8 cellular contexts compared by ENCODE assay signal in the genomic region with DNA sequence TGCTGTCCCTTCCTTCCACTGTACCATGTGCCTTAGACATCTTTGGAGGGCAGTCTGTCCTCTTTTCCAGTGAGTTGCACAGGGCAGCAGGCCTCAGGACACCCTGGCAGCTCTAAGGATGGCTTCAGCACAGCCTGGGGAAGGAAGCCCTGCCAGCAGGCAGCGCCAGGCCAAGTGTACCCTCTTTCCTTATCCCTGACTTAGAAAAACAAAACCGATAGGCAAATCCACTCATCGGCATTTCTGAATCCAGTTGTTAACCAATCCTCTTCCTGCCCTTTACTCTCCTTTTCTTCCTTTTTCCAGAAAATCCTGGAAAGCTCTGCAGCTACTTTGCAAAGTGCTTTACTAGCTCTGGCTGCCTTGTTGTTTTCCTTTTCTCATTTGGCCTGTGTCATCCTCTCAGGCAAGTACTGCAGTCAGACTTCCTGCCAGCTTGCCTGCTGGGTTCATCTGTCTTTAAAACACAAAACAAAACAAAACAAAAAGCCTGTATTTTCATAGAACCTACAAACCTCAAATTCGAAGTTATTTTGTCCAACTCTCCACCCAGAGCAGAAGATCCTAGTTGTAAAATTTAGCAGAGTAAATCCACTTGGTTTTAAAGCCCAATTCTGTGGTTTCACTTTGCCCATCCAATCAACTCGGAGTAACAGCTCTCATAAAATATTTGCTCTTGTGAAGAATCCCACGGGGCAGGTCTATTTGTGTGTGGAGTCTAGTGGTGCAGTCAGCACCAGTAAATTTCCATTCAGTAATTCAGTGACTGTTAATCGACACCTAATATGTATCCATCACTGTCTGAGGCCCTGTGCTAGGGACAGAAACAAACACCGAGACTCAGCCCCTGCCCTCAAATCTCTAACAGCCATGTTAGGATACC. TPM values are rescaled to one million over a fixed set of nuclear protein-coding genes. Genes with fewer than 3 reads are reported as not detected.
DNase-seq lines count a peak whose midpoint lies in the region; ATAC-seq, FAIRE-seq and TF ChIP-seq lines count a peak whose summit lies in the region.

No MANE protein-coding gene starts in this region.

- dilution Hi-C loops in mammary epithelial cell (cut with HindIII; ENCODE audit: low sequenced_read_pairs): no loop called here

- H2AFZ ChIP-seq in mammary epithelial cell (ENCODE audit: low read depth, low read length): peak overlapping the region; percentile 98

- no peak for FAIRE-seq in RCC 7860 (lab: Jason Lieb, UNC)
- peak; percentile 17 for FAIRE-seq in kidney (lab: Jason Lieb, UNC)

- ATAC-seq in GM21390 (IDR thresholded peaks at IDR 0.05; ENCODE audit: unreplicated experiment) (peak; percentile 48), HG03039 (IDR thresholded peaks at IDR 0.05; ENCODE audit: unreplicated experiment) (no peak)

- H3K4me2 ChIP-seq in mammary epithelial cell (ENCODE audit: insufficient read depth, low read depth, low read length): peak overlapping the region; percentile 93

- no peak for TF ChIP-seq CTCF in mammary epithelial cell (conservative IDR thresholded peaks at IDR 0.05 in 1 of 2, IDR thresholded peaks at IDR 0.05 in 1 of 2; ENCODE audit: extremely low read depth in 1 of 2, insufficient read depth in 1 of 2, low read depth in 1 of 2, low read length in 2 of 2)
- TF ChIP-seq CTCF in kidney (IDR thresholded peaks at IDR 0.05; ENCODE audit: borderline replicate concordance, extremely low read depth, insufficient read depth): no peak

- in situ Hi-C loops in mammary epithelial cell (cut with MboI; ENCODE audit: low sequenced_read_pairs in 2 of 2): loop anchor here in 1 of 2 donors (5.0 kb wide), 1 partner anchor 40 kb away; no protein-coding TSS in a partner anchor

- peak overlapping the region; percentile 65 for H3K27ac ChIP-seq in mammary epithelial cell (ENCODE audit: insufficient read depth, low read depth, low read length)
- peak overlapping the region; percentile 84 to 89 for H3K27ac ChIP-seq in kidney (ENCODE audit: low read depth in 2 of 2, low read length in 2 of 2)

- BruUV-seq in mammary epithelial cell (replicated peaks; lab: Mats Ljungman, UMichigan): no TSS peak

- H3K79me2 ChIP-seq in mammary epithelial cell (ENCODE audit: insufficient read depth, low read length): no peaks in the 10 kb centered on the region

- intact Hi-C loops in mammary epithelial cell (cut with micrococcal nuclease): no loop called here
- intact Hi-C loops in kidney (cut with DNase I): no loop called here

- H3K4me1 ChIP-seq in mammary epithelial cell (ENCODE audit: insufficient read depth, low read length) (peaks cover 30% of the 10 kb centered on the region), kidney (ENCODE audit: control insufficient read depth in 1 of 2, insufficient read depth in 1 of 2, low read depth in 1 of 2, low read length in 2 of 2) (peaks cover 18 to 24% of the 10 kb centered on the region in 2 donors)

- H3K9me3 ChIP-seq in mammary epithelial cell (replicated peaks; ENCODE audit: insufficient read depth, low read length) (no peaks in the 10 kb centered on the region), kidney (ENCODE audit: control insufficient read depth in 1 of 2, low read length in 2 of 2) (no peaks in the 10 kb centered on the region)

- peak overlapping the region; percentile 66 for H3K9ac ChIP-seq in mammary epithelial cell (ENCODE audit: insufficient read depth, low read length)
- H3K9ac ChIP-seq in kidney (ENCODE audit: low read length in 2 of 2): peak overlapping the region; percentile 53 to 63

- H3K4me3 ChIP-seq in Jurkat, Clone E6-1 (ENCODE audit: low read length): peak overlapping the region; percentile 47
- H3K4me3 ChIP-seq in mammary epithelial cell (replicated peaks in 1 of 3; ENCODE audit: insufficient read depth in 1 of 3, low read depth in 2 of 3, low read length in 3 of 3) (peak overlapping the region in 2 of 3 experiments; percentile 18 to 29), kidney (ENCODE audit: low read length in 2 of 2) (peak overlapping the region; percentile 11 to 36)

- H3K27me3 ChIP-seq in mammary epithelial cell (ENCODE audit: insufficient read depth, low read length): no peaks in the 10 kb centered on the region

- WGBS in mammary epithelial cell (ENCODE audit: low coverage, missing lambda C conversion rate): 12% methylated on average over 8 of the region's 8 CpGs

- no peaks in the 10 kb centered on the region for H4K20me1 ChIP-seq in mammary epithelial cell (ENCODE audit: insufficient read depth, low read length)

- DNase-seq in Daoy (ENCODE audit: low read depth) (peak; percentile 59), RCC 7860 (ENCODE audit: low spot score) (peak; percentile 28), mammary epithelial cell (peak; percentile 45), kidney (no peak)
- DNase-seq in Jurkat, Clone E6-1 (ENCODE audit: low read depth, low spot score): peak; percentile 70
- DNase-seq in stimulated activated naive CD4-positive, alpha-beta T cell (lab: John Stamatoyannopoulos, UW): peak in 4 of 6 experiments; percentile 24 to 72 (median 68)

- CTCF ChIA-PET in mammary epithelial cell (lab: Charles Lee; ENCODE audit: low non-redundant PET): no interaction called here

- H3K36me3 ChIP-seq in mammary epithelial cell (ENCODE audit: insufficient read depth, low read length) (no peaks in the 10 kb centered on the region), kidney (ENCODE audit: control insufficient read depth in 1 of 2, insufficient read depth in 2 of 2, low read length in 2 of 2) (no peaks in the 10 kb centered on the region)

RNA-seq across cellular contexts. Expression of a gene that starts 45.2 kb away (rescaled TPM):
- 20.2 and 22.1 TPM in 2 replicates for total RNA-seq in Daoy (2014; rRNA removed; shearing (Covaris generic))
- polyA plus RNA-seq in Jurkat, Clone E6-1 (2012; ENCODE audit: insufficient read depth, insufficient read length): 284 TPM
- total RNA-seq in mammary epithelial cell (100 to 1,000 TPM in 1 of 2 donors, 10 to 100 TPM in 1; 47.2 to 258 TPM), kidney (298 TPM)
- polyA plus RNA-seq in mammary epithelial cell (128 TPM), kidney (ENCODE audit: insufficient read depth, low read depth, low replicate concordance) (224 TPM)
- polyA minus RNA-seq in mammary epithelial cell: 119 TPM

RNA-seq across cellular contexts. Expression of a gene that starts 58.3 kb away (rescaled TPM):
- total RNA-seq in Daoy (2014; rRNA removed; shearing (Covaris generic)): 13.2 and 15.0 TPM in 2 replicates
- 13.3 TPM for polyA plus RNA-seq in Jurkat, Clone E6-1 (2012; ENCODE audit: insufficient read depth, insufficient read length)
- total RNA-seq in mammary epithelial cell (10 to 100 TPM; 17.3 to 20.2 TPM), kidney (20.0 TPM)
- polyA plus RNA-seq in mammary epithelial cell (8.5 TPM), kidney (ENCODE audit: insufficient read depth, low read depth, low replicate concordance) (11.8 TPM)
- 6.5 TPM for polyA minus RNA-seq in mammary epithelial cell
